Comparison of ENCODE assay signal across 35 cellular contexts in genomic region chr7:142053988-142054387, GRCh38. TPM values are rescaled to one million over a fixed set of nuclear protein-coding genes. Genes with fewer than 3 reads are reported as not detected.
DNase-seq lines count a peak whose midpoint lies in the region; ATAC-seq and TF ChIP-seq lines count a peak whose summit lies in the region.
"Had no signal": no experiment of that assay in that cellular context is flagged by ENCODE, and none has a peak within 500 bp of the region (broad histone marks: within the 10 kb centered on the region; RNA-seq: fewer than 3 reads in every experiment).

No MANE protein-coding gene starts in this region.

- peak overlapping the region; percentile 65 to 71 for H3K27ac ChIP-seq in ascending aorta
- H3K27ac ChIP-seq: BLaER1, dorsolateral prefrontal cortex, KMS-11, left lung, stomach, tibial nerve had no signal

- H3K27me3 Mint-ChIP-seq in osteocyte (ENCODE audit: unreplicated experiment), result no peaks in the 10 kb centered on the region

- no peaks in the 10 kb centered on the region for H3K27me3 ChIP-seq in ascending aorta
- H3K27me3 ChIP-seq in HAP-1 (ENCODE audit: low read depth), result no peaks in the 10 kb centered on the region
- H3K27me3 ChIP-seq: BLaER1, left lung, stomach, tibial nerve had no signal

- H3K9me3 ChIP-seq in ascending aorta, result no peaks in the 10 kb centered on the region
- H3K9me3 ChIP-seq in HAP-1, result no peaks in the 10 kb centered on the region
- H3K9me3 ChIP-seq: BLaER1, left lung, stomach, tibial nerve had no signal

- H3K4me3 ChIP-seq in AG10803 (ENCODE audit: low read length) (no peak overlapping the region), ascending aorta (no peak overlapping the region), fibroblast of mammary gland (ENCODE audit: control insufficient read depth, low read depth, low read length) (no peak overlapping the region), HAP-1 (no peak overlapping the region)
- H3K4me3 ChIP-seq: BLaER1, dorsolateral prefrontal cortex, left lung, stomach, tibial nerve had no signal

- ATAC-seq in HG03045 (IDR thresholded peaks at IDR 0.05; ENCODE audit: unreplicated experiment), result no peak
- ATAC-seq: HCT116, left lung, right cardiac atrium, Right ventricle myocardium inferior had no signal

- H3K36me3 ChIP-seq in ascending aorta (no peaks in the 10 kb centered on the region), HAP-1 (replicated peaks) (no peaks in the 10 kb centered on the region)
- H3K36me3 ChIP-seq: BLaER1, stomach, tibial nerve had no signal

- peaks cover 0 to 9% of the 10 kb centered on the region in 2 donors for H3K4me1 ChIP-seq in ascending aorta
- H3K4me1 ChIP-seq in HAP-1, result no peaks in the 10 kb centered on the region
- H3K4me1 ChIP-seq: left lung, stomach had no signal

- no peaks in the 10 kb centered on the region for H3K36me3 Mint-ChIP-seq in osteocyte (ENCODE audit: unreplicated experiment)
- H3K36me3 Mint-ChIP-seq: activated naive CD8-positive, alpha-beta T cell; memory B cell had no signal

- peak overlapping the region; percentile 78 for H3K27ac Mint-ChIP-seq in osteocyte (ENCODE audit: unreplicated experiment)
- H3K27ac Mint-ChIP-seq: activated naive CD8-positive, alpha-beta T cell; memory B cell had no signal

- DNase-seq in AG10803 (ENCODE audit: low read depth), result peak; percentile 45
- peak in 1 of 2 donors; percentile 69 for DNase-seq in ascending aorta (ENCODE audit: low spot score in 2 of 2)
- peak; percentile 32 for DNase-seq in fibroblast of mammary gland (ENCODE audit: low read depth)
- DNase-seq in osteocyte (ENCODE audit: extremely low spot score, unreplicated experiment), result no peak
- no peak for DNase-seq in Ammon's horn (ENCODE audit: low spot score)
- no peak for DNase-seq in OCI-M2 (lab: John Stamatoyannopoulos, UW; ENCODE audit: unreplicated experiment)
- no peak for DNase-seq in HAP-1 (ENCODE audit: low spot score in 2 of 2)
- DNase-seq: ACHN; activated CD4-positive, alpha-beta T cell treated with anti-CD3 and anti-CD28 coated beads for 4 hours; activated effector memory CD4-positive, alpha-beta T cell treated with anti-CD3 and anti-CD28 coated beads, Interleukin-2, amount 50 U/mL, for 16 hours; activated T-cell treated with anti-CD3 and anti-CD28 coated beads, Interleukin-2, amount 50 U/mL, for 1 hour; anterior cingulate cortex; dorsolateral prefrontal cortex; left lung; NCI-H2081; NCI-H2227 treated with DMSO at 0.1 percent for 48 hours; NCI-H526; NK-92 treated with Interleukin-12 subunit alpha and Interleukin-12 subunit beta, amount 100 ng/mL, for 24 hours; posterior cingulate gyrus; right cardiac atrium; stimulated activated CD4-positive, alpha-beta T cell treated with anti-CD3 and anti-CD28 coated beads, Interleukin-12 subunit alpha, Interleukin-12 subunit beta, amount 100 ng/mL, for 4 hours; stimulated activated CD4-positive, alpha-beta T cell treated with anti-CD3 and anti-CD28 coated beads, Interleukin-2, amount 100 ng/mL, for 48 hours; stomach had no signal

- H3K4me1 Mint-ChIP-seq in osteocyte (ENCODE audit: unreplicated experiment), result peaks cover 27% of the 10 kb centered on the region
- H3K4me1 Mint-ChIP-seq: memory B cell, neural crest cell had no signal

- no peak for TF ChIP-seq CTCF in AG10803 (conservative IDR thresholded peaks at IDR 0.05; ENCODE audit: low read length)
- no peak for TF ChIP-seq CTCF in ascending aorta (IDR thresholded peaks at IDR 0.05)
- no peak for TF ChIP-seq CTCF in fibroblast of mammary gland (conservative IDR thresholded peaks at IDR 0.05; ENCODE audit: control insufficient read depth, insufficient read depth, low read depth, low read length)
- no peak for TF ChIP-seq CTCF in osteocyte (IDR thresholded peaks at IDR 0.05)

- intact Hi-C loops in ascending aorta (cut with DNase I), result no loop called here

- H3K4me3 Mint-ChIP-seq in osteocyte (ENCODE audit: unreplicated experiment), result peak overlapping the region; percentile 2
- H3K4me3 Mint-ChIP-seq: activated naive CD8-positive, alpha-beta T cell; memory B cell; neural crest cell had no signal

- no peaks in the 10 kb centered on the region for H3K9me3 Mint-ChIP-seq in osteocyte (ENCODE audit: unreplicated experiment)

- in situ Hi-C loops in HAP-1 (cut with MboI; ENCODE audit: low sequenced_read_pairs), result no loop called here

RNA-seq across cellular contexts. Expression of gene MGAM2, which starts 57.5 kb away (rescaled TPM):
- total RNA-seq in ascending aorta (not detected), osteocyte (not detected in 2 replicates)
- total RNA-seq: fibroblast of lung, G401, glomerular endothelial cell had no signal

RNA-seq across cellular contexts. Expression of gene MGAM, which starts 58.3 kb away (rescaled TPM):
- total RNA-seq in ascending aorta (not detected), osteocyte (not detected in 2 replicates)
- total RNA-seq: fibroblast of lung, G401 had no signal

Comparison
In these comparisons a context has a peak if more than half of its experiments do, and no peak if none do; other contexts are left out.
1. DNase-seq: peak in AG10803 (single experiment) and fibroblast of mammary gland (single experiment); none in osteocyte (single experiment), Ammon's horn (single experiment), OCI-M2 (single experiment) and HAP-1 (0 of 2).